Comparison of ENCODE assay signal across 8 cellular contexts in genomic region chr5:172443441-172444109, GRCh38. TPM values are rescaled to one million over a fixed set of nuclear protein-coding genes. Genes with fewer than 3 reads are reported as not detected.
DNase-seq lines count a peak whose midpoint lies in the region; ATAC-seq and TF ChIP-seq lines count a peak whose summit lies in the region.

No MANE protein-coding gene starts in this region.

- DNase-seq in AG08396 (ENCODE audit: low spot score): peak; percentile 78
- DNase-seq in LoVo (ENCODE audit: low spot score): peak; percentile 64
- peak; percentile 43 for DNase-seq in activated T-cell treated with anti-CD3 and anti-CD28 coated beads for 4 hours
- peak; percentile 98 to 99 for DNase-seq in foreskin fibroblast
- DNase-seq in sciatic nerve (ENCODE audit: low spot score): peak; percentile 86
- DNase-seq in NOMO-1 (lab: John Stamatoyannopoulos, UW; ENCODE audit: unreplicated experiment in 2 of 2): no peak
- DNase-seq in NAMALWA (ENCODE audit: low spot score): no peak

- H3K4me3 ChIP-seq in foreskin fibroblast (ENCODE audit: low read depth in 1 of 2, low read length in 2 of 2): no peak overlapping the region

- intact Hi-C loops in sciatic nerve (cut with DNase I): no loop called here

- TF ChIP-seq CTCF in foreskin fibroblast (IDR thresholded peaks at IDR 0.05; ENCODE audit: low read depth, low read length): no peak

- ATAC-seq in sciatic nerve (peak; percentile 65), HG03045 (IDR thresholded peaks at IDR 0.05; ENCODE audit: unreplicated experiment) (no peak)

RNA-seq across cellular contexts. Expression of gene SH3PXD2B, which starts 10.8 kb away (rescaled TPM):
- total RNA-seq in sciatic nerve: 39.5 TPM

Comparison
In these comparisons a context has a peak if more than half of its experiments do, and no peak if none do; other contexts are left out.
1. DNase-seq: peak in AG08396 (single experiment), LoVo (single experiment), activated T-cell treated with anti-CD3 and anti-CD28 coated beads for 4 hours (single experiment), foreskin fibroblast (2 of 2) and sciatic nerve (single experiment); none in NOMO-1 (0 of 2) and NAMALWA (single experiment).